ENCODE assay signal across 20 cellular contexts in genomic region chr10:44716470-44716869, GRCh38.
DNase-seq lines count a peak whose midpoint lies in the region; ATAC-seq, FAIRE-seq and TF ChIP-seq lines count a peak whose summit lies in the region.
"Had no signal": no experiment of that assay in that cellular context is flagged by ENCODE, and none has a peak within 500 bp of the region (broad histone marks: within the 10 kb centered on the region; RNA-seq: fewer than 3 reads in every experiment).

No MANE protein-coding gene starts in this region.

- CTCF ChIA-PET in PC-3 (lab: Charles Lee) (no interaction called here), H1 (lab: Charles Lee; ENCODE audit: partially characterized antibody) (interaction anchor here (2.6 kb wide), 1 partner anchor 17 kb away, joined by 9 read pairs; no protein-coding TSS in a partner anchor)

- no peak overlapping the region for H4K5ac ChIP-seq in H9 (ENCODE audit: insufficient read length, low read depth, low read length)
- no peak overlapping the region for H4K5ac ChIP-seq in H1 (ENCODE audit: insufficient read length, low read depth, low read length)

- H2BK12ac ChIP-seq in H9 (ENCODE audit: insufficient read length, low read depth, low read length) (no peak overlapping the region), H1 (ENCODE audit: low read depth, low read length) (no peak overlapping the region), mesenchymal stem cell (ENCODE audit: low read length in 2 of 2) (no peak overlapping the region)

- no peaks in the 10 kb centered on the region for H3K23me2 ChIP-seq in H9 (ENCODE audit: insufficient read length, low read depth, low read length, poor library complexity, severe bottlenecking)
- no peaks in the 10 kb centered on the region for H3K23me2 ChIP-seq in H1 (ENCODE audit: low read depth, low read length)

- TF ChIP-seq RAD21 in H1 (IDR thresholded peaks at IDR 0.05 in 1 of 2, conservative IDR thresholded peaks at IDR 0.05 in 1 of 2; ENCODE audit: low read depth in 2 of 2, low read length in 2 of 2) = no peak

- no peak overlapping the region for H4K91ac ChIP-seq in H9 (ENCODE audit: insufficient read length, low read depth, low read length)
- H4K91ac ChIP-seq in H1 (replicated peaks; ENCODE audit: insufficient read length, low read length) = no peak overlapping the region
- no peak overlapping the region for H4K91ac ChIP-seq in mesenchymal stem cell (ENCODE audit: low read length)

- POLR2A ChIA-PET in PC-3 (lab: Charles Lee; ENCODE audit: unreplicated experiment) (no interaction called here), H1 (lab: Charles Lee; ENCODE audit: partially characterized antibody) (no interaction called here)

- H3K27me3 Mint-ChIP-seq in H9 (ENCODE audit: low read depth) = no peaks in the 10 kb centered on the region

- TF ChIP-seq CTCF in H9 (conservative IDR thresholded peaks at IDR 0.05) (no peak), PC-3 (conservative IDR thresholded peaks at IDR 0.05; ENCODE audit: low read depth, low read length) (no peak), H1 (IDR thresholded peaks at IDR 0.05; ENCODE audit: control extremely low read depth in 1 of 3, insufficient read depth in 1 of 3, low read depth in 1 of 3, low read length in 3 of 3) (no peak)

- H2AFZ ChIP-seq in H9 (ENCODE audit: low read length) = peak overlapping the region; percentile 52
- 0 out of 2 replicates have a peak overlapping the region, but pooled peaks have one; percentile 18 for H2AFZ ChIP-seq in PC-3 (ENCODE audit: low read length)
- H2AFZ ChIP-seq in H1 (ENCODE audit: low read length) = 0 out of 2 replicates have a peak overlapping the region, but pooled peaks have one; percentile 52
- H2AFZ ChIP-seq in mesenchymal stem cell (ENCODE audit: low read depth, low read length) = no peak overlapping the region
- H2AFZ ChIP-seq: GM23338 had no signal

- H3K4me2 ChIP-seq in H9 (ENCODE audit: insufficient read depth, insufficient read length, low read length) (no peak overlapping the region), PC-3 (ENCODE audit: low read length) (no peak overlapping the region), H1 (ENCODE audit: insufficient read depth in 1 of 2, low read depth in 2 of 2, low read length in 2 of 2) (no peak overlapping the region), mesenchymal stem cell (ENCODE audit: low read length, poor library complexity, severe bottlenecking) (no peak overlapping the region)
- H3K4me2 ChIP-seq: BLaER1 treated with 17β-estradiol and CSF1 and Interleukin-3, amounts not matched to agents 10 nM and 100 nM; GM23338 had no signal

- no peaks in the 10 kb centered on the region for H3K9me3 Mint-ChIP-seq in H9
- H3K9me3 Mint-ChIP-seq: GM23338 had no signal

- H3K4ac ChIP-seq in H9 (ENCODE audit: low read depth, low read length) = no peak overlapping the region
- H3K4ac ChIP-seq in H1 (replicated peaks; ENCODE audit: insufficient read length, low read depth, low read length) = no peak overlapping the region
- H3K4ac ChIP-seq in mesenchymal stem cell (ENCODE audit: low read depth in 1 of 2, low read length in 2 of 2) = no peak overlapping the region

- H2BK5ac ChIP-seq in H9 (ENCODE audit: insufficient read length, low read length) (no peak overlapping the region), H1 (ENCODE audit: low read depth, low read length) (no peak overlapping the region), mesenchymal stem cell (ENCODE audit: low read depth, low read length, poor library complexity, severe bottlenecking) (peak overlapping the region; percentile 10)

- H3K56ac ChIP-seq in H9 (ENCODE audit: insufficient read length, low read depth, low read length) (no peak overlapping the region), H1 (replicated peaks; ENCODE audit: insufficient read length, low read depth, low read length) (no peak overlapping the region)

- no peaks in the 10 kb centered on the region for H3K36me3 Mint-ChIP-seq in H9 (ENCODE audit: insufficient read depth in 1 of 3, low read depth in 3 of 3)
- H3K36me3 Mint-ChIP-seq: CD8-positive, alpha-beta T cell had no signal

- no peaks in the 10 kb centered on the region for H3F3A ChIP-seq in PC-3 (ENCODE audit: low read length, unreplicated experiment)

- ATAC-seq in PC-3 = no peak
- no peak for ATAC-seq in GM21360 (IDR thresholded peaks at IDR 0.05; ENCODE audit: unreplicated experiment)
- ATAC-seq: CD8-positive, alpha-beta T cell; GM12878; GM23338; K562 had no signal

- H3K18ac ChIP-seq in H9 (ENCODE audit: insufficient read length, low read depth, low read length) (no peak overlapping the region), H1 (ENCODE audit: extremely low read depth, low read length) (no peak overlapping the region), mesenchymal stem cell (ENCODE audit: low read depth in 1 of 2, low read length in 2 of 2) (no peak overlapping the region)

- H4K20me1 ChIP-seq in H9 (ENCODE audit: control insufficient read depth, insufficient read depth, insufficient read length) (no peaks in the 10 kb centered on the region), PC-3 (ENCODE audit: low read length) (no peaks in the 10 kb centered on the region), H1 (replicated peaks in 1 of 2; ENCODE audit: control insufficient read depth in 1 of 2, insufficient read depth in 2 of 2, low read length in 2 of 2) (no peaks in the 10 kb centered on the region)
- H4K20me1 ChIP-seq: BLaER1 treated with 17β-estradiol and CSF1 and Interleukin-3, amounts not matched to agents 10 nM and 100 nM had no signal

- H3K27ac Mint-ChIP-seq in H9 = no peak overlapping the region
- H3K27ac Mint-ChIP-seq: B cell; CD8-positive, alpha-beta T cell; GM23338 had no signal

- no peak overlapping the region for H3K4me3 Mint-ChIP-seq in H9
- H3K4me3 Mint-ChIP-seq: B cell; CD8-positive, alpha-beta T cell; GM23338 had no signal

- no peak overlapping the region for H3T11ph ChIP-seq in H9 (ENCODE audit: low read length)

- no peaks in the 10 kb centered on the region for H3K36me3 ChIP-seq in PC-3 (ENCODE audit: low read depth, low read length)
- H3K36me3 ChIP-seq in H1 (ENCODE audit: control insufficient read depth in 2 of 4, insufficient read depth in 4 of 4, low read length in 3 of 4) = no peaks in the 10 kb centered on the region
- H3K36me3 ChIP-seq in mesenchymal stem cell (ENCODE audit: control insufficient read depth in 1 of 2, insufficient read depth in 2 of 2, low read depth in 1 of 2, low read length in 2 of 2) = no peaks in the 10 kb centered on the region
- H3K36me3 ChIP-seq: BLaER1 treated with 17β-estradiol and CSF1 and Interleukin-3, amounts not matched to agents 10 nM and 100 nM; HAP-1 had no signal

- no peak overlapping the region for H3K14ac ChIP-seq in H9 (ENCODE audit: insufficient read depth, low read length)
- no peak overlapping the region for H3K14ac ChIP-seq in H1 (ENCODE audit: insufficient read length)
- no peak overlapping the region for H3K14ac ChIP-seq in mesenchymal stem cell (ENCODE audit: low read length in 2 of 2)

- H2BK20ac ChIP-seq in H9 (ENCODE audit: low read depth, low read length, poor library complexity, severe bottlenecking) = no peak overlapping the region
- no peak overlapping the region for H2BK20ac ChIP-seq in H1 (ENCODE audit: low read length)

- BruUV-seq in PC-3 (replicated peaks; lab: Mats Ljungman, UMichigan) = no TSS peak

- H3K27me3 ChIP-seq in H9 (ENCODE audit: insufficient read depth, low read length) (no peaks in the 10 kb centered on the region), PC-3 (ENCODE audit: low read length) (no peaks in the 10 kb centered on the region), H1 (replicated peaks in 1 of 4; ENCODE audit: control insufficient read depth in 3 of 4, extremely low read depth in 1 of 4, insufficient read depth in 3 of 4, low read length in 3 of 4) (no peaks in the 10 kb centered on the region), mesenchymal stem cell (ENCODE audit: control insufficient read depth in 1 of 2, insufficient read depth in 1 of 2, low read length in 2 of 2) (no peaks in the 10 kb centered on the region)
- H3K27me3 ChIP-seq: BLaER1 treated with 17β-estradiol and CSF1 and Interleukin-3, amounts not matched to agents 10 nM and 100 nM had no signal

- H3K9me2 ChIP-seq in PC-3 (replicated peaks; ENCODE audit: low read length) = no peaks in the 10 kb centered on the region

- DNase-seq in H9 (no peak), PC-3 (no peak), H1 (ENCODE audit: low read depth in 1 of 2, low spot score in 2 of 2) (no peak), mesenchymal stem cell (no peak), DMS153 (lab: John Stamatoyannopoulos, UW) (no peak), middle frontal gyrus (ENCODE audit: extremely low spot score, low spot score) (no peak), NCI-H1694 treated with DMSO at 0.1 percent for 48 hours (lab: John Stamatoyannopoulos, UW) (no peak)
- DNase-seq: Calu3; CD8-positive, alpha-beta T cell; DMS53; DND-41; EL had no signal

- no peak overlapping the region for H2BK15ac ChIP-seq in H9 (ENCODE audit: low read depth, low read length)
- no peak overlapping the region for H2BK15ac ChIP-seq in H1 (ENCODE audit: low read length)
- no peak overlapping the region for H2BK15ac ChIP-seq in mesenchymal stem cell (ENCODE audit: low read depth, poor library complexity, severe bottlenecking)

- no peaks in the 10 kb centered on the region for H3K9me3 ChIP-seq in H9 (ENCODE audit: control insufficient read depth, low read depth, low read length)
- H3K9me3 ChIP-seq in PC-3 (ENCODE audit: low read length) = no peaks in the 10 kb centered on the region
- H3K9me3 ChIP-seq in H1 (ENCODE audit: insufficient read depth in 2 of 2, low read depth in 1 of 2, low read length in 1 of 2) = no peaks in the 10 kb centered on the region
- H3K9me3 ChIP-seq in mesenchymal stem cell (ENCODE audit: control insufficient read depth, low read length) = no peaks in the 10 kb centered on the region
- H3K9me3 ChIP-seq: HAP-1 had no signal

- H3K4me1 Mint-ChIP-seq in H9 = no peaks in the 10 kb centered on the region; a peak in 1 of 4 replicates
- H3K4me1 Mint-ChIP-seq: B cell had no signal

- intact Hi-C loops in PC-3 (cut with micrococcal nuclease) = no loop called here

- H4K8ac ChIP-seq in H9 (replicated peaks; ENCODE audit: insufficient read length, low read depth, low read length) (no peak overlapping the region), H1 (ENCODE audit: extremely low read depth, insufficient read depth, low read length) (no peak overlapping the region; the same call in 1 of the 2 replicates), mesenchymal stem cell (ENCODE audit: low read length) (no peak overlapping the region)

- H3K27ac ChIP-seq in H9 (ENCODE audit: insufficient read length, low read depth, low read length) (no peak overlapping the region), PC-3 (ENCODE audit: low read length) (no peak overlapping the region), H1 (ENCODE audit: low read depth, low read length) (no peak overlapping the region), mesenchymal stem cell (ENCODE audit: low read length, poor library complexity, severe bottlenecking) (no peak overlapping the region)
- H3K27ac ChIP-seq: BLaER1 treated with 17β-estradiol and CSF1 and Interleukin-3, amounts not matched to agents 10 nM and 100 nM had no signal

- H3K79me1 ChIP-seq in H9 (ENCODE audit: insufficient read depth, low read depth, low read length, poor library complexity, severe bottlenecking) = no peaks in the 10 kb centered on the region
- no peaks in the 10 kb centered on the region for H3K79me1 ChIP-seq in H1 (ENCODE audit: low read depth, low read length)
- H3K79me1 ChIP-seq in mesenchymal stem cell (replicated peaks; ENCODE audit: low read length, poor library complexity, severe bottlenecking) = no peaks in the 10 kb centered on the region

- H3K4me3 ChIP-seq in PC-3 (ENCODE audit: low read length) (no peak overlapping the region), H1 (ENCODE audit: extremely low read depth in 1 of 4, insufficient read depth in 2 of 4, low read depth in 3 of 4, low read length in 4 of 4) (no peak overlapping the region), mesenchymal stem cell (ENCODE audit: insufficient read depth in 1 of 2, low read depth in 1 of 2, low read length in 2 of 2) (no peak overlapping the region)
- H3K4me3 ChIP-seq: BLaER1 treated with 17β-estradiol and CSF1 and Interleukin-3, amounts not matched to agents 10 nM and 100 nM; GM12878; GM23338; HAP-1; K562 had no signal

- no peak for TF ChIP-seq POLR2A in H1 (IDR thresholded peaks at IDR 0.05; ENCODE audit: control extremely low read depth in 1 of 2, low read depth in 2 of 2, low read length in 2 of 2)

- H3K9ac ChIP-seq in H9 (ENCODE audit: extremely low read depth, insufficient read length, low read length) (no peak overlapping the region), PC-3 (ENCODE audit: low read length) (no peak overlapping the region), H1 (replicated peaks in 1 of 4; ENCODE audit: extremely low read depth in 1 of 4, low read depth in 3 of 4, low read length in 3 of 4) (no peak overlapping the region), mesenchymal stem cell (ENCODE audit: low read length) (no peak overlapping the region)
- H3K9ac ChIP-seq: BLaER1 treated with 17β-estradiol and CSF1 and Interleukin-3, amounts not matched to agents 10 nM and 100 nM had no signal

- no peaks in the 10 kb centered on the region for H3K79me2 ChIP-seq in H9 (ENCODE audit: insufficient read depth, low read length)
- H3K79me2 ChIP-seq in PC-3 (ENCODE audit: low read length) = no peaks in the 10 kb centered on the region
- H3K79me2 ChIP-seq in H1 (ENCODE audit: control insufficient read depth in 1 of 2, insufficient read depth in 2 of 2, low read length in 2 of 2) = no peaks in the 10 kb centered on the region

- TF ChIP-seq EP300 in H1 (IDR thresholded peaks at IDR 0.05; ENCODE audit: borderline replicate concordance in 1 of 2, low read depth in 2 of 2, low read length in 2 of 2) = no peak

- no CpG with 5 or more reads among the region's 4 CpGs for WGBS in H9 (ENCODE audit: extremely low coverage, insufficient read length, low lambda C conversion rate)
- 90% methylated on average over 4 of the region's 4 CpGs; no CpG with 5 or more reads in 1 of the 2 experiments for WGBS in H1 (ENCODE audit: extremely low coverage in 1 of 2, insufficient coverage in 1 of 2, insufficient read length in 1 of 2, insufficient replicate concordance in 2 of 2, low coverage in 1 of 2, low lambda C conversion rate in 2 of 2, missing lambda C conversion rate in 1 of 2), 2 experiments
- WGBS in mesenchymal stem cell = 100% methylated on average over 2 of the region's 4 CpGs

- H3K4me1 ChIP-seq in H9 (ENCODE audit: insufficient read depth, low read length) (no peaks in the 10 kb centered on the region), PC-3 (ENCODE audit: insufficient read depth, low read length) (no peaks in the 10 kb centered on the region), H1 (replicated peaks in 1 of 4; ENCODE audit: control insufficient read depth in 3 of 4, insufficient read depth in 4 of 4, low read length in 3 of 4) (no peaks in the 10 kb centered on the region), mesenchymal stem cell (ENCODE audit: control insufficient read depth, insufficient read depth, low read depth, low read length) (peaks cover 13% of the 10 kb centered on the region)
- H3K4me1 ChIP-seq: HAP-1 had no signal

- FAIRE-seq in H1 (lab: Jason Lieb, UNC) = no peak
- FAIRE-seq: GM12878, GM19239, K562 had no signal

- no peak overlapping the region for H3K23ac ChIP-seq in H9 (ENCODE audit: insufficient read length, low read depth, low read length)
- no peak overlapping the region for H3K23ac ChIP-seq in H1 (ENCODE audit: insufficient read length)
- no peak overlapping the region for H3K23ac ChIP-seq in mesenchymal stem cell (ENCODE audit: low read length in 2 of 2)

- H2AK5ac ChIP-seq in H9 (ENCODE audit: insufficient read length, low read length) (no peak overlapping the region), H1 (ENCODE audit: low read depth, low read length) (no peak overlapping the region), mesenchymal stem cell (ENCODE audit: low read length, severe bottlenecking) (peak overlapping the region; percentile 71)

- H2BK120ac ChIP-seq in H9 (ENCODE audit: low read depth, low read length, poor library complexity, severe bottlenecking) (no peak overlapping the region), H1 (replicated peaks; ENCODE audit: low read depth, low read length) (no peak overlapping the region), mesenchymal stem cell (ENCODE audit: low read depth, low read length) (no peak overlapping the region)
